1 cellular context compared by ENCODE assay signal in the genomic region with DNA sequence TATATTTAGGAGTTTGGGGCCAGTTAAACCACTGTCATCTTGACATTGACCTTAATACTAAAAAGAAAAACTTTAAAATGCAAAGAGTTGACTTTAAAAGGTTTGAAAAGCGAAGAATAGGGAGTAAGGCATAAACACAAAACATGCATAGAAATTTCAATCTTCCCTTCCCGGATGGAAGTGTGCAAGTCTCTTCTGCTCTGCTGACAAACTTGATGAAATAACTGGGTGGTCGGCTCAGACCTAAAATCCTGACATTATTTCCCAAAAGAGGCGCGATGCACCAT.
TF ChIP-seq lines count a peak whose summit lies in the region.

No MANE protein-coding gene starts in this region.

TF ChIP-seq in K562, 482 proteins besides CTCF, POLR2A, EP300 and RAD21:
- TF ChIP-seq EP400 (IDR thresholded peaks at IDR 0.05) (no peak), BACH1 (tag; IDR thresholded peaks at IDR 0.05) (no peak), ZNF778 (CRISPR knock-in tag; IDR thresholded peaks at IDR 0.05) (no peak), ASH1L (IDR thresholded peaks at IDR 0.05; ENCODE audit: borderline replicate concordance, low read depth, partially characterized antibody) (no peak), BRCA1 (IDR thresholded peaks at IDR 0.05) (no peak), BRCA1 (CRISPR knock-in tag; IDR thresholded peaks at IDR 0.05) (no peak), IRF2 (CRISPR knock-in tag; IDR thresholded peaks at IDR 0.05) (no peak), COPS2 (conservative IDR thresholded peaks at IDR 0.05) (no peak), SNRNP70 (optimal IDR thresholded peaks at IDR 0.05; ENCODE audit: low read depth, low read length) (no peak)
- TF ChIP-seq, protein P1, sequence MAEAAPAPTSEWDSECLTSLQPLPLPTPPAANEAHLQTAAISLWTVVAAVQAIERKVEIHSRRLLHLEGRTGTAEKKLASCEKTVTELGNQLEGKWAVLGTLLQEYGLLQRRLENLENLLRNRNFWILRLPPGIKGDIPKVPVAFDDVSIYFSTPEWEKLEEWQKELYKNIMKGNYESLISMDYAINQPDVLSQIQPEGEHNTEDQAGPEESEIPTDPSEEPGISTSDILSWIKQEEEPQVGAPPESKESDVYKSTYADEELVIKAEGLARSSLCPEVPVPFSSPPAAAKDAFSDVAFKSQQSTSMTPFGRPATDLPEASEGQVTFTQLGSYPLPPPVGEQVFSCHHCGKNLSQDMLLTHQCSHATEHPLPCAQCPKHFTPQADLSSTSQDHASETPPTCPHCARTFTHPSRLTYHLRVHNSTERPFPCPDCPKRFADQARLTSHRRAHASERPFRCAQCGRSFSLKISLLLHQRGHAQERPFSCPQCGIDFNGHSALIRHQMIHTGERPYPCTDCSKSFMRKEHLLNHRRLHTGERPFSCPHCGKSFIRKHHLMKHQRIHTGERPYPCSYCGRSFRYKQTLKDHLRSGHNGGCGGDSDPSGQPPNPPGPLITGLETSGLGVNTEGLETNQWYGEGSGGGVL (CRISPR knock-in tag; IDR thresholded peaks at IDR 0.05) = no peak
- TF ChIP-seq, protein P2, sequence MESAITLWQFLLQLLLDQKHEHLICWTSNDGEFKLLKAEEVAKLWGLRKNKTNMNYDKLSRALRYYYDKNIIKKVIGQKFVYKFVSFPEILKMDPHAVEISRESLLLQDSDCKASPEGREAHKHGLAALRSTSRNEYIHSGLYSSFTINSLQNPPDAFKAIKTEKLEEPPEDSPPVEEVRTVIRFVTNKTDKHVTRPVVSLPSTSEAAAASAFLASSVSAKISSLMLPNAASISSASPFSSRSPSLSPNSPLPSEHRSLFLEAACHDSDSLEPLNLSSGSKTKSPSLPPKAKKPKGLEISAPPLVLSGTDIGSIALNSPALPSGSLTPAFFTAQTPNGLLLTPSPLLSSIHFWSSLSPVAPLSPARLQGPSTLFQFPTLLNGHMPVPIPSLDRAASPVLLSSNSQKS (CRISPR knock-in tag; IDR thresholded peaks at IDR 0.05) = no peak
TF ChIP-seq in K562: peak in this region for 0.
